In the genomic region with DNA sequence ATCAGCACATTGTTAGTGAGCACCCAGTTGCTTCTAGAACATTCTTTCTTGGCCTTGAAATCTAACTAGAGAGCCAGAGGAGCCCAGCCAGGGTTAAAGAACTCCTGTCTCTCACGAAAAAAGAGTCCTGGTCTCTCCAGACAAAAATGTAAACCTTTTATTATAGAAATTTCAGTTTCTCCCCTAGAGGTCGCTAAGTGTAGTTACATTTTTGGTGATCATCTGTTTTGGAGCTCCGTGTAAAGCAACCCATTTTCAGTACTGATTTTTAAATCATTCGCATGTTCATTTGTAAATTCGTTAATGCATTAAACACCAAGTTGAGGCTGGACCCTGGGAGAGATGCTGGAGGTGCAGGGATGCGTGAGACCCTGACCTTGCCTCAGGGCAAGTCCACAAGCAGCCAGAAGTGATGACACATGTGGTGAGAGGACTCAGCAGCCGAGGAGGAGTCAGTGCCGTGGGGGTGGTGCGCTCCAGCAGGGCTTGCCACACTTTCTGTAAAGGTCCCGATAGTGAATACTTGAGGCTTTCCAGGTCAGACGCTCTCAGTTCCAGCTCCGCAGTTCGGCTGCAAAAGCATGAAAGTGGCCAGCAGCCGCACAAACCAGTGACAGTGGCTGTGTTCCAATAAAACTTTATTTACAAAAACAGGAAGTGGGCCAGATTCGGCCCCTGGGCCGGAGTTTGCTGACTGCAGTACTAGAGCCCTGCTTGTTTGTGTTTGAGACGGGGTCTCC, we compare ENCODE assay signal across 1 cellular context.
TF ChIP-seq lines count a peak whose summit lies in the region.

No MANE protein-coding gene starts in this region.

TF ChIP-seq in GM23338, 12 proteins besides CTCF, POLR2A, EP300 and RAD21 (continued from another document):
- TF ChIP-seq, protein P1, sequence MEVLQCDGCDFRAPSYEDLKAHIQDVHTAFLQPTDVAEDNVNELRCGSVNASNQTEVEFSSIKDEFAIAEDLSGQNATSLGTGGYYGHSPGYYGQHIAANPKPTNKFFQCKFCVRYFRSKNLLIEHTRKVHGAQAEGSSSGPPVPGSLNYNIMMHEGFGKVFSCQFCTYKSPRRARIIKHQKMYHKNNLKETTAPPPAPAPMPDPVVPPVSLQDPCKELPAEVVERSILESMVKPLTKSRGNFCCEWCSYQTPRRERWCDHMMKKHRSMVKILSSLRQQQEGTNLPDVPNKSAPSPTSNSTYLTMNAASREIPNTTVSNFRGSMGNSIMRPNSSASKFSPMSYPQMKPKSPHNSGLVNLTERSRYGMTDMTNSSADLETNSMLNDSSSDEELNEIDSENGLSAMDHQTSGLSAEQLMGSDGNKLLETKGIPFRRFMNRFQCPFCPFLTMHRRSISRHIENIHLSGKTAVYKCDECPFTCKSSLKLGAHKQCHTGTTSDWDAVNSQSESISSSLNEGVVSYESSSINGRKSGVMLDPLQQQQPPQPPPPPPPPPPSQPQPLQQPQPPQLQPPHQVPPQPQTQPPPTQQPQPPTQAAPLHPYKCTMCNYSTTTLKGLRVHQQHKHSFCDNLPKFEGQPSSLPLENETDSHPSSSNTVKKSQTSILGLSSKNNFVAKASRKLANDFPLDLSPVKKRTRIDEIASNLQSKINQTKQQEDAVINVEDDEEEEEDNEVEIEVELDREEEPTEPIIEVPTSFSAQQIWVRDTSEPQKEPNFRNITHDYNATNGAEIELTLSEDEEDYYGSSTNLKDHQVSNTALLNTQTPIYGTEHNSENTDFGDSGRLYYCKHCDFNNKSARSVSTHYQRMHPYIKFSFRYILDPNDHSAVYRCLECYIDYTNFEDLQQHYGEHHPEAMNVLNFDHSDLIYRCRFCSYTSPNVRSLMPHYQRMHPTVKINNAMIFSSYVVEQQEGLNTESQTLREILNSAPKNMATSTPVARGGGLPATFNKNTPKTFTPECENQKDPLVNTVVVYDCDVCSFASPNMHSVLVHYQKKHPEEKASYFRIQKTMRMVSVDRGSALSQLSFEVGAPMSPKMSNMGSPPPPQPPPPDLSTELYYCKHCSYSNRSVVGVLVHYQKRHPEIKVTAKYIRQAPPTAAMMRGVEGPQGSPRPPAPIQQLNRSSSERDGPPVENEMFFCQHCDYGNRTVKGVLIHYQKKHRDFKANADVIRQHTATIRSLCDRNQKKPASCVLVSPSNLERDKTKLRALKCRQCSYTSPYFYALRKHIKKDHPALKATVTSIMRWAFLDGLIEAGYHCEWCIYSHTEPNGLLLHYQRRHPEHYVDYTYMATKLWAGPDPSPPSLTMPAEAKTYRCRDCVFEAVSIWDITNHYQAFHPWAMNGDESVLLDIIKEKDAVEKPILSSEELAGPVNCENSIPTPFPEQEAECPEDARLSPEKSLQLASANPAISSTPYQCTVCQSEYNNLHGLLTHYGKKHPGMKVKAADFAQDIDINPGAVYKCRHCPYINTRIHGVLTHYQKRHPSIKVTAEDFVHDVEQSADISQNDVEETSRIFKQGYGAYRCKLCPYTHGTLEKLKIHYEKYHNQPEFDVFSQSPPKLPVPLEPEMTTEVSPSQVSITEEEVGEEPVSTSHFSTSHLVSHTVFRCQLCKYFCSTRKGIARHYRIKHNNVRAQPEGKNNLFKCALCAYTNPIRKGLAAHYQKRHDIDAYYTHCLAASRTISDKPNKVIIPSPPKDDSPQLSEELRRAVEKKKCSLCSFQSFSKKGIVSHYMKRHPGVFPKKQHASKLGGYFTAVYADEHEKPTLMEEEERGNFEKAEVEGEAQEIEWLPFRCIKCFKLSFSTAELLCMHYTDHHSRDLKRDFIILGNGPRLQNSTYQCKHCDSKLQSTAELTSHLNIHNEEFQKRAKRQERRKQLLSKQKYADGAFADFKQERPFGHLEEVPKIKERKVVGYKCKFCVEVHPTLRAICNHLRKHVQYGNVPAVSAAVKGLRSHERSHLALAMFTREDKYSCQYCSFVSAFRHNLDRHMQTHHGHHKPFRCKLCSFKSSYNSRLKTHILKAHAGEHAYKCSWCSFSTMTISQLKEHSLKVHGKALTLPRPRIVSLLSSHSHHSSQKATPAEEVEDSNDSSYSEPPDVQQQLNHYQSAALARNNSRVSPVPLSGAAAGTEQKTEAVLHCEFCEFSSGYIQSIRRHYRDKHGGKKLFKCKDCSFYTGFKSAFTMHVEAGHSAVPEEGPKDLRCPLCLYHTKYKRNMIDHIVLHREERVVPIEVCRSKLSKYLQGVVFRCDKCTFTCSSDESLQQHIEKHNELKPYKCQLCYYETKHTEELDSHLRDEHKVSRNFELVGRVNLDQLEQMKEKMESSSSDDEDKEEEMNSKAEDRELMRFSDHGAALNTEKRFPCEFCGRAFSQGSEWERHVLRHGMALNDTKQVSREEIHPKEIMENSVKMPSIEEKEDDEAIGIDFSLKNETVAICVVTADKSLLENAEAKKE (CRISPR knock-in tag; IDR thresholded peaks at IDR 0.05): no peak
- TF ChIP-seq POLR2AphosphoS5 (IDR thresholded peaks at IDR 0.05; ENCODE audit: low read depth): no peak
- TF ChIP-seq EZH2phosphoT487 (IDR thresholded peaks at IDR 0.05; ENCODE audit: unreplicated experiment): no peak
- TF ChIP-seq CREB1 (CRISPR knock-in tag; IDR thresholded peaks at IDR 0.05; ENCODE audit: low read depth): no peak
- TF ChIP-seq STAT1 (IDR thresholded peaks at IDR 0.05; ENCODE audit: unreplicated experiment): no peak
- TF ChIP-seq ZNF331 (CRISPR knock-in tag; IDR thresholded peaks at IDR 0.05; ENCODE audit: low read depth): no peak
- no peak for TF ChIP-seq ZNF114 (CRISPR knock-in tag; IDR thresholded peaks at IDR 0.05)
- TF ChIP-seq JUNB (IDR thresholded peaks at IDR 0.05; ENCODE audit: unreplicated experiment): no peak
- no peak for TF ChIP-seq EZH2 (IDR thresholded peaks at IDR 0.05; ENCODE audit: low read depth, unreplicated experiment)
